In genomic region chr12:124567673-124568373, GRCh38 we compare ENCODE assay signal across 8 cellular contexts. TPM values are rescaled to one million over a fixed set of nuclear protein-coding genes. Genes with fewer than 3 reads are reported as not detected.
DNase-seq lines count a peak whose midpoint lies in the region; ATAC-seq and TF ChIP-seq lines count a peak whose summit lies in the region.

No MANE protein-coding gene starts in this region.

- WGBS in prostate gland = 1% methylated on average over 42 of the region's 50 CpGs

- no peaks in the 10 kb centered on the region for H3K36me3 ChIP-seq in left ventricle myocardium inferior
- peaks cover 0 to 6% of the 10 kb centered on the region in 2 donors for H3K36me3 ChIP-seq in prostate gland

- peak; percentile 93 for DNase-seq in GM10248 (ENCODE audit: extremely low spot score)
- DNase-seq in NCI-H128 (lab: John Stamatoyannopoulos, UW; ENCODE audit: unreplicated experiment) = peak; percentile 73
- DNase-seq in amniotic stem cell (lab: John Stamatoyannopoulos, UW) = peak; percentile 80
- peak; percentile 97 for DNase-seq in left ventricle myocardium inferior
- peak; percentile 95 for DNase-seq in prostate gland (ENCODE audit: low spot score)
- peak; percentile 95 for DNase-seq in ureter (ENCODE audit: low spot score)

- H3K4me3 ChIP-seq in left ventricle myocardium inferior (peak overlapping the region; percentile 99), prostate gland (peak overlapping the region; percentile 23 to 76)

- no peaks in the 10 kb centered on the region for H3K27me3 ChIP-seq in left ventricle myocardium inferior (ENCODE audit: low read depth)
- H3K27me3 ChIP-seq in prostate gland (replicated peaks; ENCODE audit: insufficient read depth) = no peaks in the 10 kb centered on the region

- peak; percentile 28 for TF ChIP-seq POLR2A in prostate gland (IDR thresholded peaks at IDR 0.05)

- ATAC-seq in HG02623 (IDR thresholded peaks at IDR 0.05; ENCODE audit: unreplicated experiment) = peak; percentile 45

- H3K27ac Mint-ChIP-seq in T-helper 1 cell treated with Interleukin-12 subunit alpha and Interleukin-12 subunit beta and Interleukin-4 antibody, amounts not matched to agents 30 μg/mL and 1 μg/mL, for 36 hours = peak overlapping the region; percentile 62

- H3K27ac ChIP-seq in left ventricle myocardium inferior (replicated peaks) = peak overlapping the region; percentile 89
- H3K27ac ChIP-seq in prostate gland = peak overlapping the region; percentile 87 to 88

- no peaks in the 10 kb centered on the region for H3K9me3 Mint-ChIP-seq in T-helper 1 cell treated with Interleukin-12 subunit alpha and Interleukin-12 subunit beta and Interleukin-4 antibody, amounts not matched to agents 30 μg/mL and 1 μg/mL, for 36 hours

- POLR2A ChIA-PET in GM10248 (lab: Yijun Ruan, JAX) = no interaction called here

- H3K36me3 Mint-ChIP-seq in T-helper 1 cell treated with Interleukin-12 subunit alpha and Interleukin-12 subunit beta and Interleukin-4 antibody, amounts not matched to agents 30 μg/mL and 1 μg/mL, for 36 hours (ENCODE audit: low read depth) = no peaks in the 10 kb centered on the region

- H3K4me1 Mint-ChIP-seq in T-helper 1 cell treated with Interleukin-12 subunit alpha and Interleukin-12 subunit beta and Interleukin-4 antibody, amounts not matched to agents 30 μg/mL and 1 μg/mL, for 36 hours (ENCODE audit: low read depth) = peaks cover 16% of the 10 kb centered on the region

- H3K4me1 ChIP-seq in left ventricle myocardium inferior = peaks cover 63% of the 10 kb centered on the region
- H3K4me1 ChIP-seq in prostate gland (replicated peaks) = peaks cover 16% of the 10 kb centered on the region

- intact Hi-C loops in left ventricle myocardium inferior (cut with micrococcal nuclease) (no loop called here), prostate gland (cut with DNase I) (loop anchor here (2.0 to 10.0 kb wide), 5 partner anchors 51 to 533 kb away; no protein-coding TSS in a partner anchor)

- TF ChIP-seq CTCF in GM10248 (IDR thresholded peaks at IDR 0.05; ENCODE audit: control extremely low read depth, extremely low read depth, low read depth, missing control alignments) = peak; percentile 22
- TF ChIP-seq CTCF in left ventricle myocardium inferior (IDR thresholded peaks at IDR 0.05; ENCODE audit: borderline replicate concordance) = no peak
- TF ChIP-seq CTCF in prostate gland (IDR thresholded peaks at IDR 0.05) = peak in 2 of 4 experiments; percentile 14 to 42

- no peaks in the 10 kb centered on the region for H3K27me3 Mint-ChIP-seq in T-helper 1 cell treated with Interleukin-12 subunit alpha and Interleukin-12 subunit beta and Interleukin-4 antibody, amounts not matched to agents 30 μg/mL and 1 μg/mL, for 36 hours (ENCODE audit: low read depth)

- peak overlapping the region; percentile 76 for H3K4me3 Mint-ChIP-seq in T-helper 1 cell treated with Interleukin-12 subunit alpha and Interleukin-12 subunit beta and Interleukin-4 antibody, amounts not matched to agents 30 μg/mL and 1 μg/mL, for 36 hours

- CTCF ChIA-PET in GM10248 (lab: Yijun Ruan, JAX) = no interaction called here

- H3K9me3 ChIP-seq in left ventricle myocardium inferior (replicated peaks) (no peaks in the 10 kb centered on the region), prostate gland (no peaks in the 10 kb centered on the region)

RNA-seq across cellular contexts. Expression of gene NCOR2, which starts 0.4 kb away (rescaled TPM):
- 152 TPM for total RNA-seq in left ventricle myocardium inferior
- total RNA-seq in prostate gland = 100 to 1,000 TPM; 184 to 306 TPM
- 200 TPM for total RNA-seq in ureter

Comparison
In these comparisons a context has a peak if more than half of its experiments do, and no peak if none do; other contexts are left out.
1. Peak in every context shown above with its lines: DNase-seq, ATAC-seq, H3K4me3 ChIP-seq and H3K27ac ChIP-seq.